ENCODE assay signal across 29 cellular contexts in genomic region chr9:78938821-78939220, GRCh38.
"Had no signal": no experiment of that assay in that cellular context is flagged by ENCODE, and none has a peak within 500 bp of the region (broad histone marks: within the 10 kb centered on the region; RNA-seq: fewer than 3 reads in every experiment).

No MANE protein-coding gene starts in this region.

- H3K9me3 ChIP-seq: colonic mucosa, esophagus squamous epithelium, gastroesophageal sphincter, heart left ventricle, mucosa of descending colon, neutrophil, prostate gland, right atrium auricular region, stomach, thyroid gland had no signal

- DNase-seq: colonic mucosa; dermis blood vessel endothelial cell; effector memory CD4-positive, alpha-beta T cell; erythroblast; esophagus squamous epithelium; foreskin keratinocyte; heart left ventricle; kidney; mesenchymal stem cell; mucosa of descending colon; naive B cell; stimulated activated CD4-positive, alpha-beta T cell treated with anti-CD3 and anti-CD28 coated beads, Interleukin-2, amount 100 ng/mL, for 24 hours; stimulated activated CD4-positive, alpha-beta T cell treated with anti-CD3 and anti-CD28 coated beads, Interleukin-4, amount 100 ng/mL, for 24 hours; stimulated activated naive CD4-positive, alpha-beta T cell treated with Interleukin-2 at 50 U/mL for 16 hours; stomach; thyroid gland; trophoblast cell had no signal

- H3K27ac Mint-ChIP-seq: mesothelial cell of epicardium; natural killer cell treated with Interleukin-12 subunit alpha and Interleukin-12 subunit beta and Interleukin-15 and Interleukin-18, amount 100 ng/mL, for 72 hours; stimulated activated effector memory CD8-positive, alpha-beta T cell treated with anti-CD3 and anti-CD28 coated beads, Interleukin-12 subunit alpha, Interleukin-12 subunit beta, amount 100 ng/mL, for 72 hours had no signal

- H3K27ac ChIP-seq: colonic mucosa, esophagus squamous epithelium, foreskin keratinocyte, gastroesophageal sphincter, heart left ventricle, hepatocyte, neutrophil, prostate gland, right atrium auricular region, stomach, thyroid gland had no signal

- ATAC-seq: foreskin keratinocyte; gastroesophageal sphincter; heart left ventricle; left lobe of liver; mucosa of descending colon; natural killer cell treated with Interleukin-12 subunit alpha and Interleukin-12 subunit beta and Interleukin-15 and Interleukin-18, amount 100 ng/mL, for 72 hours; sciatic nerve; stimulated activated effector memory CD8-positive, alpha-beta T cell treated with anti-CD3 and anti-CD28 coated beads, Interleukin-12 subunit alpha, Interleukin-12 subunit beta, amount 100 ng/mL, for 72 hours had no signal

- H3K4me3 ChIP-seq: colonic mucosa, esophagus squamous epithelium, gastroesophageal sphincter, heart left ventricle, hepatocyte, mucosa of descending colon, prostate gland, right atrium auricular region, smooth muscle cell, stomach, thyroid gland had no signal

- H3K4me3 Mint-ChIP-seq: mesothelial cell of epicardium; naive B cell; natural killer cell treated with Interleukin-12 subunit alpha and Interleukin-12 subunit beta and Interleukin-15 and Interleukin-18, amount 100 ng/mL, for 72 hours; neural crest cell; stimulated activated effector memory CD8-positive, alpha-beta T cell treated with anti-CD3 and anti-CD28 coated beads, Interleukin-12 subunit alpha, Interleukin-12 subunit beta, amount 100 ng/mL, for 72 hours had no signal

- H3K79me2 ChIP-seq: hepatocyte had no signal

- H3K36me3 ChIP-seq: colonic mucosa, esophagus squamous epithelium, gastroesophageal sphincter, heart left ventricle, neutrophil, prostate gland, right atrium auricular region, stomach, thyroid gland had no signal

- H3K4me1 ChIP-seq: colonic mucosa, esophagus squamous epithelium, gastroesophageal sphincter, heart left ventricle, prostate gland, right atrium auricular region, stomach, thyroid gland had no signal

- H3K4me1 Mint-ChIP-seq: naive B cell; neural crest cell; stimulated activated effector memory CD8-positive, alpha-beta T cell treated with anti-CD3 and anti-CD28 coated beads, Interleukin-12 subunit alpha, Interleukin-12 subunit beta, amount 100 ng/mL, for 72 hours had no signal

- H3K4me2 ChIP-seq: hepatocyte, smooth muscle cell had no signal

- H2AFZ ChIP-seq: hepatocyte had no signal

- H3K36me3 Mint-ChIP-seq: mesothelial cell of epicardium; naive B cell; natural killer cell treated with Interleukin-12 subunit alpha and Interleukin-12 subunit beta and Interleukin-15 and Interleukin-18, amount 100 ng/mL, for 72 hours; stimulated activated effector memory CD8-positive, alpha-beta T cell treated with anti-CD3 and anti-CD28 coated beads, Interleukin-12 subunit alpha, Interleukin-12 subunit beta, amount 100 ng/mL, for 72 hours had no signal

- H3K27me3 ChIP-seq: colonic mucosa, esophagus squamous epithelium, foreskin keratinocyte, gastroesophageal sphincter, heart left ventricle, hepatocyte, neutrophil, right atrium auricular region, stomach, thyroid gland had no signal

- H3K9me3 Mint-ChIP-seq: mesothelial cell of epicardium, neural crest cell had no signal

- H3K27me3 Mint-ChIP-seq: natural killer cell treated with Interleukin-12 subunit alpha and Interleukin-12 subunit beta and Interleukin-15 and Interleukin-18, amount 100 ng/mL, for 72 hours had no signal
